Comparison of ENCODE assay signal across 2 cellular contexts in genomic region chr3:42786631-42787030, GRCh38.
TF ChIP-seq lines count a peak whose summit lies in the region.

No MANE protein-coding gene starts in this region.

TF ChIP-seq in HepG2, 621 proteins besides CTCF, POLR2A, EP300 and RAD21:
- no peak for TF ChIP-seq ZNF3 (CRISPR knock-in tag; IDR thresholded peaks at IDR 0.05)
- TF ChIP-seq REL (CRISPR knock-in tag; conservative IDR thresholded peaks at IDR 0.05), result no peak
- peak; percentile 50; the same call in 1 of the 2 replicates for TF ChIP-seq ZNF121 (CRISPR knock-in tag; IDR thresholded peaks at IDR 0.05)
- no peak for TF ChIP-seq TRIM22 (IDR thresholded peaks at IDR 0.05)
- TF ChIP-seq DZIP1 (CRISPR knock-in tag; IDR thresholded peaks at IDR 0.05), result no peak
- no peak for TF ChIP-seq KLF11 (CRISPR knock-in tag; IDR thresholded peaks at IDR 0.05)

TF ChIP-seq in HEK293, 187 proteins besides CTCF, POLR2A, EP300 and RAD21:
- TF ChIP-seq ZNF121 (tag by site-specific recombination; IDR thresholded peaks at IDR 0.05) (peak; percentile 69; the same call in 1 of the 2 replicates), ZNF701 (tag by site-specific recombination; IDR thresholded peaks at IDR 0.05) (no peak)
